1 cellular context compared by ENCODE assay signal in the genomic region with DNA sequence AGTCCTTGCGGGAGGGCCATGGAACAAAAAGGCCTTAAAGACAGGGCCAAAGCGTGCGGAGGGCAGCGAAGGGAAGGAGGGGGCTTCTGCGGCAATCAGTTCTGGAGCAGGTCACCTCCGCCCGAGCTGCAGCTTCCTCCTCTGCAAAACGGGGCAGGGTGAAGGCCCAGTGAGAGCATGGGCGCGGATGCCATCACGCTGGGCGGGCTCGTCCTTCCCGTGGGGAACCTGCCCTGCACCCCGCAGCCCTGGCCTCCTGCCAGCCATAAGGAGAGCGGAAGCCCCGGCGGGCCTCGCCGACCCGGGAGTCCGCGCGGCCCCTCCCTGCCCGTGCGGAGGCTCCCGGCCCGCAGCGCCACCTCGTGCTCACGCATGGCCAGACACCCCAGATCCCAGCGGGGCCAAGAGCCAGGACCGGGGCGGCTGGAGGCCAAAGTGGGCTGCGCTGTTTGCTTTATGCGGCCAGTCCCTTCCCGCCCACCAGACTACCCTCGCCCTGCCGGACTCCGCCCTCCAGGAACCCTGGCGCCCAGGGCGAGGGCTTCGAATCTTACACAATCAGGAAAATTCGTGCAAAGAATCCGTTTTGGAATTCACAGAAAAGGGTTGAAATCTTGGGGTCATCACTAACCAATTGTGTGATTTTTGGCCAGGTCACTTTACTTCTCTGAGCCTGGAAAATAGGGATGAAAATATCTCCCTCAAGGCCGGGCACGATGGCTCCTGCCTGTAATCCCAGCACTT.
A peak's percentile ranks its signal among the peaks of the same experiment; 100 is the strongest.
TF ChIP-seq lines count a peak whose summit lies in the region.

No MANE protein-coding gene starts in this region.

TF ChIP-seq in HepG2, 621 proteins besides CTCF, POLR2A, EP300 and RAD21 (continued from another document and continues in another):
- TF ChIP-seq ZBTB40 (IDR thresholded peaks at IDR 0.05): no peak
- TF ChIP-seq ZBTB40 (CRISPR knock-in tag; IDR thresholded peaks at IDR 0.05): peak; percentile 61
- peak; percentile 84 for TF ChIP-seq HNF1B (CRISPR knock-in tag; IDR thresholded peaks at IDR 0.05)
- no peak for TF ChIP-seq ZNF138 (CRISPR knock-in tag; IDR thresholded peaks at IDR 0.05; ENCODE audit: low read depth)
- TF ChIP-seq ZHX2 (IDR thresholded peaks at IDR 0.05; ENCODE audit: low read depth): no peak
- no peak for TF ChIP-seq ZHX2 (CRISPR knock-in tag; IDR thresholded peaks at IDR 0.05; ENCODE audit: borderline replicate concordance)
- no peak for TF ChIP-seq NCOA5 (CRISPR knock-in tag; IDR thresholded peaks at IDR 0.05)
- TF ChIP-seq ZNF512B (CRISPR knock-in tag; IDR thresholded peaks at IDR 0.05; ENCODE audit: borderline replicate concordance): no peak
- TF ChIP-seq, protein P1, sequence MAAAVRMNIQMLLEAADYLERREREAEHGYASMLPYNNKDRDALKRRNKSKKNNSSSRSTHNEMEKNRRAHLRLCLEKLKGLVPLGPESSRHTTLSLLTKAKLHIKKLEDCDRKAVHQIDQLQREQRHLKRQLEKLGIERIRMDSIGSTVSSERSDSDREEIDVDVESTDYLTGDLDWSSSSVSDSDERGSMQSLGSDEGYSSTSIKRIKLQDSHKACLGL (CRISPR knock-in tag; IDR thresholded peaks at IDR 0.05): no peak
- no peak; the same call in 1 of the 2 replicates for TF ChIP-seq ZNF629 (CRISPR knock-in tag; conservative IDR thresholded peaks at IDR 0.05)
- no peak for TF ChIP-seq ZNF383 (CRISPR knock-in tag; IDR thresholded peaks at IDR 0.05; ENCODE audit: borderline replicate concordance)
- peak; percentile 42; the same call in 1 of the 2 replicates for TF ChIP-seq STAT5B (CRISPR knock-in tag; IDR thresholded peaks at IDR 0.05)
- TF ChIP-seq, protein P2, sequence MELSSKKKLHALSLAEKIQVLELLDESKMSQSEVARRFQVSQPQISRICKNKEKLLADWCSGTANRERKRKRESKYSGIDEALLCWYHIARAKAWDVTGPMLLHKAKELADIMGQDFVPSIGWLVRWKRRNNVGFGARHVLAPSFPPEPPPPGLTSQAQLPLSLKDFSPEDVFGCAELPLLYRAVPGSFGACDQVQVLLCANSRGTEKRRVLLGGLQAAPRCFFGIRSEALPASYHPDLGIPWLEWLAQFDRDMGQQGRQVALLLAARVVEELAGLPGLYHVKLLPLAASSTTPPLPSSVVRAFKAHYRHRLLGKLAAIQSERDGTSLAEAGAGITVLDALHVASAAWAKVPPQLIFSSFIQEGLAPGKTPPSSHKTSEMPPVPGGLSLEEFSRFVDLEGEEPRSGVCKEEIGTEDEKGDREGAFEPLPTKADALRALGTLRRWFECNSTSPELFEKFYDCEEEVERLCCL (CRISPR knock-in tag; IDR thresholded peaks at IDR 0.05; ENCODE audit: borderline replicate concordance): no peak
- peak; percentile 82 for TF ChIP-seq ZSCAN25 (CRISPR knock-in tag; IDR thresholded peaks at IDR 0.05)
- TF ChIP-seq TBX2 (CRISPR knock-in tag; IDR thresholded peaks at IDR 0.05; ENCODE audit: borderline replicate concordance): peak; percentile 64; the same call in 1 of the 2 replicates
- TF ChIP-seq ZBTB7B (CRISPR knock-in tag; IDR thresholded peaks at IDR 0.05): peak; percentile 92
- TF ChIP-seq, protein P3, sequence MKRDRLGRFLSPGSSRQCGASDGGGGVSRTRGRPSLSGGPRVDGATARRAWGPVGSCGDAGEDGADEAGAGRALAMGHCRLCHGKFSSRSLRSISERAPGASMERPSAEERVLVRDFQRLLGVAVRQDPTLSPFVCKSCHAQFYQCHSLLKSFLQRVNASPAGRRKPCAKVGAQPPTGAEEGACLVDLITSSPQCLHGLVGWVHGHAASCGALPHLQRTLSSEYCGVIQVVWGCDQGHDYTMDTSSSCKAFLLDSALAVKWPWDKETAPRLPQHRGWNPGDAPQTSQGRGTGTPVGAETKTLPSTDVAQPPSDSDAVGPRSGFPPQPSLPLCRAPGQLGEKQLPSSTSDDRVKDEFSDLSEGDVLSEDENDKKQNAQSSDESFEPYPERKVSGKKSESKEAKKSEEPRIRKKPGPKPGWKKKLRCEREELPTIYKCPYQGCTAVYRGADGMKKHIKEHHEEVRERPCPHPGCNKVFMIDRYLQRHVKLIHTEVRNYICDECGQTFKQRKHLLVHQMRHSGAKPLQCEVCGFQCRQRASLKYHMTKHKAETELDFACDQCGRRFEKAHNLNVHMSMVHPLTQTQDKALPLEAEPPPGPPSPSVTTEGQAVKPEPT (CRISPR knock-in tag; IDR thresholded peaks at IDR 0.05; ENCODE audit: low read depth): 0 out of 2 replicates have a peak, but pooled peaks have one; percentile 47
- TF ChIP-seq SNRNP70 (IDR thresholded peaks at IDR 0.05; ENCODE audit: low read depth, low read length): no peak
- no peak for TF ChIP-seq ZNF10 (CRISPR knock-in tag; IDR thresholded peaks at IDR 0.05; ENCODE audit: borderline replicate concordance, low read depth)
- TF ChIP-seq ZNF205 (CRISPR knock-in tag; IDR thresholded peaks at IDR 0.05): 0 out of 2 replicates have a peak, but pooled peaks have one; percentile 52
- no peak for TF ChIP-seq JARID2 (CRISPR knock-in tag; IDR thresholded peaks at IDR 0.05; ENCODE audit: insufficient replicate concordance)
- TF ChIP-seq ZNF3 (CRISPR knock-in tag; IDR thresholded peaks at IDR 0.05): no peak
- TF ChIP-seq IKZF1 (IDR thresholded peaks at IDR 0.05): no peak
- no peak for TF ChIP-seq ZNF496 (CRISPR knock-in tag; IDR thresholded peaks at IDR 0.05; ENCODE audit: insufficient replicate concordance)
- peak; percentile 55; the same call in 1 of the 2 replicates for TF ChIP-seq SMC3 (IDR thresholded peaks at IDR 0.05; ENCODE audit: low read length)
- TF ChIP-seq NFE2 (CRISPR knock-in tag; IDR thresholded peaks at IDR 0.05): no peak
- peak; percentile 45 for TF ChIP-seq DRAP1 (CRISPR knock-in tag; IDR thresholded peaks at IDR 0.05)
